In genomic region chr6:54992789-54993188, GRCh38 we compare ENCODE assay signal across 10 cellular contexts.
DNase-seq lines count a peak whose midpoint lies in the region; ATAC-seq and TF ChIP-seq lines count a peak whose summit lies in the region.
"Had no signal": no experiment of that assay in that cellular context is flagged by ENCODE, and none has a peak within 500 bp of the region (broad histone marks: within the 10 kb centered on the region; RNA-seq: fewer than 3 reads in every experiment).

No MANE protein-coding gene starts in this region.

- no peaks in the 10 kb centered on the region for H3K36me3 Mint-ChIP-seq in activated CD4-positive, alpha-beta T cell treated with anti-CD3 and anti-CD28 coated beads for 36 hours (ENCODE audit: low read depth)

- intact Hi-C loops in activated CD4-positive, alpha-beta T cell treated with anti-CD3 and anti-CD28 coated beads for 36 hours (cut with DNase I, micrococcal nuclease), result loop anchor here in 1 of 2 experiments (2.0 kb wide), 1 partner anchor 274 kb away; no protein-coding TSS in a partner anchor

- DNase-seq in GM12864 (ENCODE audit: low read depth) (no peak), RWPE1 (ENCODE audit: low spot score) (no peak), iPS-NIHi7 (ENCODE audit: extremely low spot score) (peak; percentile 20), amniotic stem cell (lab: John Stamatoyannopoulos, UW) (no peak), SW 1271 (lab: John Stamatoyannopoulos, UW) (no peak), NCI-H510A (lab: John Stamatoyannopoulos, UW) (no peak)
- no peak for DNase-seq in activated CD4-positive, alpha-beta T cell treated with anti-CD3 and anti-CD28 coated beads for 36 hours
- DNase-seq: activated gamma-delta T cell, kidney glomerular epithelial cell had no signal

- H3K4me1 Mint-ChIP-seq in activated CD4-positive, alpha-beta T cell treated with anti-CD3 and anti-CD28 coated beads for 36 hours, result no peaks in the 10 kb centered on the region

- H3K4me3 Mint-ChIP-seq in activated CD4-positive, alpha-beta T cell treated with anti-CD3 and anti-CD28 coated beads for 36 hours, result no peak overlapping the region

- CTCF ChIA-PET in RWPE1 (lab: Yijun Ruan, JAX), result no interaction called here
- CTCF ChIA-PET in activated CD4-positive, alpha-beta T cell treated with anti-CD3 and anti-CD28 coated beads for 36 hours (lab: Charles Lee), result interaction anchor here (0.7 kb wide), 1 partner anchor 24 kb away, joined by 4 read pairs; no protein-coding TSS in a partner anchor

- no peaks in the 10 kb centered on the region for H3K27me3 Mint-ChIP-seq in activated CD4-positive, alpha-beta T cell treated with anti-CD3 and anti-CD28 coated beads for 36 hours

- H3K27ac Mint-ChIP-seq in activated CD4-positive, alpha-beta T cell treated with anti-CD3 and anti-CD28 coated beads for 36 hours, result no peak overlapping the region

- peak; percentile 71 for ATAC-seq in HG02642 (IDR thresholded peaks at IDR 0.05; ENCODE audit: poor library complexity, unreplicated experiment)
- no peak for ATAC-seq in activated CD4-positive, alpha-beta T cell treated with anti-CD3 and anti-CD28 coated beads for 36 hours

- peak; percentile 57 for TF ChIP-seq CTCF in GM12864 (IDR thresholded peaks at IDR 0.05; ENCODE audit: low read depth, low read length, missing control alignments)
- TF ChIP-seq CTCF in RWPE1 (conservative IDR thresholded peaks at IDR 0.05; ENCODE audit: low read depth), result 0 out of 2 replicates have a peak, but pooled peaks have one; percentile 11

- POLR2A ChIA-PET in RWPE1 (lab: Yijun Ruan, JAX; ENCODE audit: low non-redundant PET), result no interaction called here
- POLR2A ChIA-PET in activated CD4-positive, alpha-beta T cell treated with anti-CD3 and anti-CD28 coated beads for 36 hours (lab: Charles Lee), result no interaction called here

- H3K9me3 Mint-ChIP-seq in activated CD4-positive, alpha-beta T cell treated with anti-CD3 and anti-CD28 coated beads for 36 hours (ENCODE audit: low read depth), result no peaks in the 10 kb centered on the region

- H3K4me3 ChIP-seq in GM12864 (ENCODE audit: low read depth, low read length), result no peak overlapping the region

- H3K27ac ChIP-seq in RWPE1, result no peak overlapping the region
